In the genomic region with DNA sequence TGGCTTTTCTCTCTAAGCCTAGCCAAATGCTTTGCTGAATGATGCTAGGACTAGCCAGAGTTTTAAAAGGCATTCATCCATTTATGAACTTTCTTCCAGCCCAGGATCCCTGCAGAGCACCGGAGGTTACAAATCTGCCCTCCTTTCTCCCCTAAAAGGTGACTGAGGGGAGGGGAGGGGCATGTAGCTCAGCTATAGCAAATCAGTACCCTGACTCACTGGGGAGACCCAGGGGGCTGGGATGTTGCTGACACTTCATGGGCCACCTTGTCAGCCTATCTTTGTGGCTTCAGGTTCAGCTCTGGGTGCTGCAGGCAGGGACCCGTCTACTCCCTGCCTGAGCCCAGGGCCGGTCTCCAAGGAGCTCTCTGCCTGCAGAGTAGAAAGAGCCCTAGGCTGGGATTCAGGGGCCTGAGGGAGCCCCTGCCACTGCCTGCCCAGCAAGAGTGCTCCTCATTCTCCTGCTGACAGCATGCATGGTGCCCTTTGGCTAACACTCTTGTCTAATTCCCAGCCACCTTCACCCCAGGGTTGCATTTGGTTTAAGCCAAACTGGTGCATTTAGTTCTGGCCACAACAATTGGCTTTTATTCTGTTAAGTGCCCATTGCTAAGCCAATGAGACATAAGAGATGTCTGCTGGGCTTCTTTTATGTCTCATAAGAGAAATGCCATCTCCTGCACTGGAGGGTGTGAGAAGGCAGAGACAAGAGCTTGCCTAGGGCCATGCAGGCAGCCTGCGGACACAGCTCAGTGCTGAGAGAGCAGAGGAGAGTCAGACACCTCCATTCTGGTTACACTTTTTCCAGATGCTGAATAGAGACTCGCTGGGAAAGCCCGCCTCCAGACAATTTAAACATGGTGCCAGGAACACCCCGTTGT, we compare ENCODE assay signal across 19 cellular contexts. TPM values are rescaled to one million over a fixed set of nuclear protein-coding genes. Genes with fewer than 3 reads are reported as not detected.
A peak's percentile ranks its signal among the peaks of the same experiment; 100 is the strongest.
DNase-seq lines count a peak whose midpoint lies in the region; ATAC-seq and TF ChIP-seq lines count a peak whose summit lies in the region.
"Had no signal": no experiment of that assay in that cellular context is flagged by ENCODE, and none has a peak within 500 bp of the region (broad histone marks: within the 10 kb centered on the region; RNA-seq: fewer than 3 reads in every experiment).

No MANE protein-coding gene starts in this region.

- POLR2A ChIA-PET in SK-N-SH (lab: Yijun Ruan, JAX) (interaction anchor here (2.3 kb wide), 1 partner anchor 12 kb away, joined by 7 read pairs; the partner anchor contains the start of gene UBA6), A673 (lab: Charles Lee; ENCODE audit: low non-redundant PET) (no interaction called here), HEK293T (lab: Yijun Ruan, JAX) (interaction anchor here (1.6 kb wide), 1 partner anchor 11 kb away, joined by 5 read pairs; the partner anchor contains the start of gene UBA6)

- peak overlapping the region; percentile 56 to 86 for H3K27ac Mint-ChIP-seq in activated naive CD4-positive, alpha-beta T cell treated with anti-CD3 and anti-CD28 coated beads, Interleukin-2, amount 50 U/mL, for 72 hours

- no peak overlapping the region for H3K9ac ChIP-seq in SK-N-SH

- TF ChIP-seq CTCF in SK-N-SH (IDR thresholded peaks at IDR 0.05) (no peak), suprapubic skin (IDR thresholded peaks at IDR 0.05) (no peak), A673 (conservative IDR thresholded peaks at IDR 0.05; ENCODE audit: low read depth, low read length) (no peak)

- TF ChIP-seq EP300 in SK-N-SH (IDR thresholded peaks at IDR 0.05; ENCODE audit: borderline replicate concordance in 1 of 2, low read depth in 1 of 2, low read length in 1 of 2) (no peak), suprapubic skin (IDR thresholded peaks at IDR 0.05) (no peak)

- H3K79me2 ChIP-seq in SK-N-SH (ENCODE audit: insufficient read depth) = peaks cover 44% of the 10 kb centered on the region

- TF ChIP-seq RAD21 in SK-N-SH (IDR thresholded peaks at IDR 0.05; ENCODE audit: low read length) = no peak

- H3K36me3 Mint-ChIP-seq in activated naive CD4-positive, alpha-beta T cell treated with anti-CD3 and anti-CD28 coated beads, Interleukin-2, amount 50 U/mL, for 72 hours = peaks cover 18 to 24% of the 10 kb centered on the region in 2 donors

- H3K4me3 ChIP-seq in SK-N-SH (ENCODE audit: low read depth in 2 of 2, low read length in 1 of 2) = no peak overlapping the region
- H3K4me3 ChIP-seq in suprapubic skin = no peak overlapping the region
- H3K4me3 ChIP-seq in A673 (ENCODE audit: low read depth, low read length, poor library complexity, severe bottlenecking) = no peak overlapping the region

- peaks cover 7% of the 10 kb centered on the region for H3F3A ChIP-seq in SK-N-SH (replicated peaks; ENCODE audit: insufficient read depth)

- ATAC-seq in activated naive CD4-positive, alpha-beta T cell treated with anti-CD3 and anti-CD28 coated beads, Interleukin-2, amount 50 U/mL, for 72 hours = no peak
- ATAC-seq in esophagus mucosa (peak; percentile 36), GM18907 (IDR thresholded peaks at IDR 0.05; ENCODE audit: unreplicated experiment) (no peak)

- intact Hi-C loops in A673 (cut with micrococcal nuclease; ENCODE audit: unreplicated experiment) = no loop called here

- whole genome bisulfite sequencing in SK-N-SH (ENCODE audit: low lambda C conversion rate) = 75% methylated on average over 4 of the region's 7 CpGs
- 62% methylated on average over 5 of the region's 7 CpGs for WGBS in suprapubic skin

- no peak for DNase-seq in activated naive CD4-positive, alpha-beta T cell treated with anti-CD3 and anti-CD28 coated beads, Interleukin-2, amount 50 U/mL, for 72 hours (ENCODE audit: low spot score in 2 of 2)
- no peak for DNase-seq in activated naive CD4-positive, alpha-beta T cell (lab: John Stamatoyannopoulos, UW)
- DNase-seq in SK-N-SH = no peak
- DNase-seq in suprapubic skin (ENCODE audit: low spot score in 2 of 2) = no peak
- DNase-seq in A673 (ENCODE audit: low spot score) = no peak
- no peak for DNase-seq in HEK293T (ENCODE audit: extremely low spot score)
- DNase-seq: activated CD8-positive, alpha-beta memory T cell treated with anti-CD3 and anti-CD28 coated beads for 24 hours; activated naive CD4-positive, alpha-beta T cell treated with Interleukin-2 at 50 U/mL for 16 hours; DMS153; effector CD4-positive, alpha-beta T cell; foreskin melanocyte; NCI-H1694 treated with DMSO at 0.1 percent for 48 hours; SHP77 treated with DMSO at 0.1 percent for 48 hours had no signal

- no peaks in the 10 kb centered on the region for H3K9me3 Mint-ChIP-seq in activated naive CD4-positive, alpha-beta T cell treated with anti-CD3 and anti-CD28 coated beads, Interleukin-2, amount 50 U/mL, for 72 hours

- H3K27ac ChIP-seq in SK-N-SH (ENCODE audit: low read depth in 2 of 2, low read length in 1 of 2) (peak overlapping the region; percentile 62; a peak in 3 of 4 replicates), suprapubic skin (peak overlapping the region; percentile 12), A673 (ENCODE audit: low read depth, low read length, poor library complexity, severe bottlenecking) (no peak overlapping the region)

- H2AFZ ChIP-seq in SK-N-SH (ENCODE audit: low read depth) = no peak overlapping the region; the same call in 1 of the 2 replicates

- H3K4me2 ChIP-seq in SK-N-SH = no peak overlapping the region; the same call in 1 of the 2 replicates

- peaks cover 12 to 27% of the 10 kb centered on the region in 2 experiments; a peak in 2 of 4 replicates for H3K4me1 ChIP-seq in SK-N-SH (ENCODE audit: control insufficient read depth in 1 of 2, insufficient read depth in 2 of 2, low read depth in 1 of 2, low read length in 1 of 2)
- H3K4me1 ChIP-seq in suprapubic skin = peaks cover 22% of the 10 kb centered on the region
- H3K4me1 ChIP-seq in A673 (ENCODE audit: insufficient read depth, low read length, poor library complexity, severe bottlenecking) = no peaks in the 10 kb centered on the region
- H3K4me1 ChIP-seq: breast epithelium had no signal

- BruUV-seq in A673 (replicated peaks; lab: Mats Ljungman, UMichigan) = no TSS peak

- H3K36me3 ChIP-seq in SK-N-SH (replicated peaks in 1 of 2; ENCODE audit: control insufficient read depth in 1 of 2, insufficient read depth in 2 of 2, low read length in 1 of 2) = peaks cover 0 to 3% of the 10 kb centered on the region in 2 experiments
- no peaks in the 10 kb centered on the region for H3K36me3 ChIP-seq in suprapubic skin
- no peaks in the 10 kb centered on the region for H3K36me3 ChIP-seq in A673 (ENCODE audit: insufficient read depth, low read length, poor library complexity, severe bottlenecking)
- H3K36me3 ChIP-seq: breast epithelium had no signal

- no peak for TF ChIP-seq POLR2A in suprapubic skin (IDR thresholded peaks at IDR 0.05)

- no peaks in the 10 kb centered on the region for H3K9me3 ChIP-seq in SK-N-SH
- no peaks in the 10 kb centered on the region for H3K9me3 ChIP-seq in suprapubic skin
- no peaks in the 10 kb centered on the region for H3K9me3 ChIP-seq in A673 (ENCODE audit: low read depth, low read length, poor library complexity, severe bottlenecking)
- H3K9me3 ChIP-seq: breast epithelium had no signal

- H4K20me1 ChIP-seq in SK-N-SH (ENCODE audit: insufficient read depth) = no peaks in the 10 kb centered on the region

- CTCF ChIA-PET in SK-N-SH (lab: Yijun Ruan, JAX) = interaction anchor here (1.0 to 3.0 kb wide), 4 partner anchors 8 to 34 kb away, joined by 3 to 9 read pairs (median 4); partner anchors contain the start of gene UBA6
- CTCF ChIA-PET in A673 (lab: Charles Lee) = no interaction called here
- CTCF ChIA-PET in HEK293T (lab: Yijun Ruan, JAX) = interaction anchor here (0.7 kb wide), 1 partner anchor 34 kb away, joined by 3 read pairs; no protein-coding TSS in a partner anchor

- peaks cover 4% of the 10 kb centered on the region; the same call in 1 of the 2 replicates for H3K9me2 ChIP-seq in SK-N-SH

- H3K27me3 ChIP-seq in SK-N-SH (ENCODE audit: insufficient read depth) (no peaks in the 10 kb centered on the region), suprapubic skin (no peaks in the 10 kb centered on the region), A673 (replicated peaks; ENCODE audit: insufficient read depth, low read depth, low read length, poor library complexity) (no peaks in the 10 kb centered on the region)
- H3K27me3 ChIP-seq: breast epithelium had no signal

TF ChIP-seq in SK-N-SH, 30 proteins besides CTCF, POLR2A, EP300 and RAD21:
- no peak for TF ChIP-seq TEAD4 (IDR thresholded peaks at IDR 0.05; ENCODE audit: borderline replicate concordance, insufficient read depth)

TF ChIP-seq in HEK293T, 16 proteins besides CTCF, POLR2A, EP300 and RAD21:
- TF ChIP-seq SUZ12 (IDR thresholded peaks at IDR 0.05) (no peak), PKNOX1 (IDR thresholded peaks at IDR 0.05) (no peak), ELF4 (IDR thresholded peaks at IDR 0.05) (no peak), CTBP1 (IDR thresholded peaks at IDR 0.05; ENCODE audit: borderline replicate concordance) (no peak)

RNA-seq across cellular contexts. Expression of gene UBA6, which starts 11.9 kb away (rescaled TPM):
- total RNA-seq in activated naive CD4-positive, alpha-beta T cell treated with anti-CD3 and anti-CD28 coated beads, Interleukin-2, amount 50 U/mL, for 72 hours = 10 to 100 TPM; 90.0 to 94.6 TPM
- polyA plus RNA-seq in SK-N-SH (2012; rRNA removed) = 50.6 and 51.0 TPM in 2 replicates
- polyA plus RNA-seq in SK-N-SH (2012; cell fraction: cytosol; rRNA removed) = 71.9 and 72.6 TPM in 2 replicates
- 50.6 and 84.5 TPM in 2 replicates for polyA plus RNA-seq in SK-N-SH (2012; cell fraction: nucleus; rRNA removed)
- total RNA-seq in esophagus mucosa = 55.9 TPM
- 10 to 100 TPM; 49.4 to 81.9 (median 56.3) TPM for total RNA-seq in suprapubic skin
- 33.2 and 36.3 TPM in 2 replicates for total RNA-seq in A673 (2021)

RNA-seq across cellular contexts. Expression of gene GNRHR, which starts 41.3 kb away (rescaled TPM):
- total RNA-seq in activated naive CD4-positive, alpha-beta T cell treated with anti-CD3 and anti-CD28 coated beads, Interleukin-2, amount 50 U/mL, for 72 hours = not detected
- polyA plus RNA-seq in SK-N-SH (2012; rRNA removed) = 0.02 and 0.06 TPM in 2 replicates
- 0.04 and 0.06 TPM in 2 replicates for polyA plus RNA-seq in SK-N-SH (2012; cell fraction: cytosol; rRNA removed)
- polyA plus RNA-seq in SK-N-SH (2012; cell fraction: nucleus; rRNA removed) = 0.08 and 0.14 TPM in 2 replicates
- total RNA-seq in esophagus mucosa (0.56 TPM), suprapubic skin (not detected), A673 (2021) (not detected in 2 replicates)
- total RNA-seq: breast epithelium, mesenteric fat pad, osteocyte, skeletal muscle tissue had no signal
